ENCODE assay signal across 1 cellular context in genomic region chr1:156638189-156638588, GRCh38.
TF ChIP-seq lines count a peak whose summit lies in the region.

No MANE protein-coding gene starts in this region.

TF ChIP-seq in HepG2, 621 proteins besides CTCF, POLR2A, EP300 and RAD21:
- TF ChIP-seq NFE2L2 (IDR thresholded peaks at IDR 0.05; ENCODE audit: low read length), result no peak
- no peak for TF ChIP-seq SRSF9 (IDR thresholded peaks at IDR 0.05; ENCODE audit: borderline replicate concordance, insufficient read depth, low read depth, low read length, poor library complexity, severe bottlenecking)
- TF ChIP-seq RNF2 (conservative IDR thresholded peaks at IDR 0.05; ENCODE audit: low read depth), result no peak
